ENCODE assay signal across 2 cellular contexts in the genomic region with DNA sequence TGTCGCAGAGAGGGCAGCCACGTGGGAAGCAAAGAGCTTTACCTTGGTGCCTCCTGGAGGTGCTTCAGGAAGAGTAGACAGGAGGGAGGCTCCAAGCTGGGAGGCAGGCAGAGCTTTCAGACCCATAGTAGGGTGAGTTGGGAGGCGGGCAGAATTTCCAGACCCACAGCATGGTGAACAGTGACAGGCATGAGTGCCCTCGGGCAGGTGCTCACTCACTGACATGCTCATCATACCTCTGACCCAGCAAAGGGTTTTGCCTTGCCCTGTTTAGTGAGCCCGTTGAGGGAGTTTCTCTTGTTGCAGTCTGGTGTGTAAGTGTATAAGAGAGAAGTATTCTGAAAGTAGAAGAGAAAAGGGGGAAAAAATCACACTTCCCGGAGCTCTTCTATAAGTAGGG.
TF ChIP-seq lines count a peak whose summit lies in the region.

No MANE protein-coding gene starts in this region.

TF ChIP-seq in GM23338, 12 proteins besides CTCF, POLR2A, EP300 and RAD21 (continued from another document):
- TF ChIP-seq EZH2phosphoT487 (IDR thresholded peaks at IDR 0.05; ENCODE audit: unreplicated experiment): no peak
- TF ChIP-seq EZH2 (IDR thresholded peaks at IDR 0.05; ENCODE audit: low read depth, unreplicated experiment): no peak
- no peak for TF ChIP-seq STAT1 (IDR thresholded peaks at IDR 0.05; ENCODE audit: unreplicated experiment)
- no peak for TF ChIP-seq POLR2AphosphoS5 (IDR thresholded peaks at IDR 0.05; ENCODE audit: low read depth)
- TF ChIP-seq, protein P1, sequence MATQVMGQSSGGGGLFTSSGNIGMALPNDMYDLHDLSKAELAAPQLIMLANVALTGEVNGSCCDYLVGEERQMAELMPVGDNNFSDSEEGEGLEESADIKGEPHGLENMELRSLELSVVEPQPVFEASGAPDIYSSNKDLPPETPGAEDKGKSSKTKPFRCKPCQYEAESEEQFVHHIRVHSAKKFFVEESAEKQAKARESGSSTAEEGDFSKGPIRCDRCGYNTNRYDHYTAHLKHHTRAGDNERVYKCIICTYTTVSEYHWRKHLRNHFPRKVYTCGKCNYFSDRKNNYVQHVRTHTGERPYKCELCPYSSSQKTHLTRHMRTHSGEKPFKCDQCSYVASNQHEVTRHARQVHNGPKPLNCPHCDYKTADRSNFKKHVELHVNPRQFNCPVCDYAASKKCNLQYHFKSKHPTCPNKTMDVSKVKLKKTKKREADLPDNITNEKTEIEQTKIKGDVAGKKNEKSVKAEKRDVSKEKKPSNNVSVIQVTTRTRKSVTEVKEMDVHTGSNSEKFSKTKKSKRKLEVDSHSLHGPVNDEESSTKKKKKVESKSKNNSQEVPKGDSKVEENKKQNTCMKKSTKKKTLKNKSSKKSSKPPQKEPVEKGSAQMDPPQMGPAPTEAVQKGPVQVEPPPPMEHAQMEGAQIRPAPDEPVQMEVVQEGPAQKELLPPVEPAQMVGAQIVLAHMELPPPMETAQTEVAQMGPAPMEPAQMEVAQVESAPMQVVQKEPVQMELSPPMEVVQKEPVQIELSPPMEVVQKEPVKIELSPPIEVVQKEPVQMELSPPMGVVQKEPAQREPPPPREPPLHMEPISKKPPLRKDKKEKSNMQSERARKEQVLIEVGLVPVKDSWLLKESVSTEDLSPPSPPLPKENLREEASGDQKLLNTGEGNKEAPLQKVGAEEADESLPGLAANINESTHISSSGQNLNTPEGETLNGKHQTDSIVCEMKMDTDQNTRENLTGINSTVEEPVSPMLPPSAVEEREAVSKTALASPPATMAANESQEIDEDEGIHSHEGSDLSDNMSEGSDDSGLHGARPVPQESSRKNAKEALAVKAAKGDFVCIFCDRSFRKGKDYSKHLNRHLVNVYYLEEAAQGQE (IDR thresholded peaks at IDR 0.05; ENCODE audit: unreplicated experiment): no peak
- no peak for TF ChIP-seq ZNF114 (CRISPR knock-in tag; IDR thresholded peaks at IDR 0.05)
- no peak for TF ChIP-seq ZNF331 (CRISPR knock-in tag; IDR thresholded peaks at IDR 0.05; ENCODE audit: low read depth)
- TF ChIP-seq, protein P2, sequence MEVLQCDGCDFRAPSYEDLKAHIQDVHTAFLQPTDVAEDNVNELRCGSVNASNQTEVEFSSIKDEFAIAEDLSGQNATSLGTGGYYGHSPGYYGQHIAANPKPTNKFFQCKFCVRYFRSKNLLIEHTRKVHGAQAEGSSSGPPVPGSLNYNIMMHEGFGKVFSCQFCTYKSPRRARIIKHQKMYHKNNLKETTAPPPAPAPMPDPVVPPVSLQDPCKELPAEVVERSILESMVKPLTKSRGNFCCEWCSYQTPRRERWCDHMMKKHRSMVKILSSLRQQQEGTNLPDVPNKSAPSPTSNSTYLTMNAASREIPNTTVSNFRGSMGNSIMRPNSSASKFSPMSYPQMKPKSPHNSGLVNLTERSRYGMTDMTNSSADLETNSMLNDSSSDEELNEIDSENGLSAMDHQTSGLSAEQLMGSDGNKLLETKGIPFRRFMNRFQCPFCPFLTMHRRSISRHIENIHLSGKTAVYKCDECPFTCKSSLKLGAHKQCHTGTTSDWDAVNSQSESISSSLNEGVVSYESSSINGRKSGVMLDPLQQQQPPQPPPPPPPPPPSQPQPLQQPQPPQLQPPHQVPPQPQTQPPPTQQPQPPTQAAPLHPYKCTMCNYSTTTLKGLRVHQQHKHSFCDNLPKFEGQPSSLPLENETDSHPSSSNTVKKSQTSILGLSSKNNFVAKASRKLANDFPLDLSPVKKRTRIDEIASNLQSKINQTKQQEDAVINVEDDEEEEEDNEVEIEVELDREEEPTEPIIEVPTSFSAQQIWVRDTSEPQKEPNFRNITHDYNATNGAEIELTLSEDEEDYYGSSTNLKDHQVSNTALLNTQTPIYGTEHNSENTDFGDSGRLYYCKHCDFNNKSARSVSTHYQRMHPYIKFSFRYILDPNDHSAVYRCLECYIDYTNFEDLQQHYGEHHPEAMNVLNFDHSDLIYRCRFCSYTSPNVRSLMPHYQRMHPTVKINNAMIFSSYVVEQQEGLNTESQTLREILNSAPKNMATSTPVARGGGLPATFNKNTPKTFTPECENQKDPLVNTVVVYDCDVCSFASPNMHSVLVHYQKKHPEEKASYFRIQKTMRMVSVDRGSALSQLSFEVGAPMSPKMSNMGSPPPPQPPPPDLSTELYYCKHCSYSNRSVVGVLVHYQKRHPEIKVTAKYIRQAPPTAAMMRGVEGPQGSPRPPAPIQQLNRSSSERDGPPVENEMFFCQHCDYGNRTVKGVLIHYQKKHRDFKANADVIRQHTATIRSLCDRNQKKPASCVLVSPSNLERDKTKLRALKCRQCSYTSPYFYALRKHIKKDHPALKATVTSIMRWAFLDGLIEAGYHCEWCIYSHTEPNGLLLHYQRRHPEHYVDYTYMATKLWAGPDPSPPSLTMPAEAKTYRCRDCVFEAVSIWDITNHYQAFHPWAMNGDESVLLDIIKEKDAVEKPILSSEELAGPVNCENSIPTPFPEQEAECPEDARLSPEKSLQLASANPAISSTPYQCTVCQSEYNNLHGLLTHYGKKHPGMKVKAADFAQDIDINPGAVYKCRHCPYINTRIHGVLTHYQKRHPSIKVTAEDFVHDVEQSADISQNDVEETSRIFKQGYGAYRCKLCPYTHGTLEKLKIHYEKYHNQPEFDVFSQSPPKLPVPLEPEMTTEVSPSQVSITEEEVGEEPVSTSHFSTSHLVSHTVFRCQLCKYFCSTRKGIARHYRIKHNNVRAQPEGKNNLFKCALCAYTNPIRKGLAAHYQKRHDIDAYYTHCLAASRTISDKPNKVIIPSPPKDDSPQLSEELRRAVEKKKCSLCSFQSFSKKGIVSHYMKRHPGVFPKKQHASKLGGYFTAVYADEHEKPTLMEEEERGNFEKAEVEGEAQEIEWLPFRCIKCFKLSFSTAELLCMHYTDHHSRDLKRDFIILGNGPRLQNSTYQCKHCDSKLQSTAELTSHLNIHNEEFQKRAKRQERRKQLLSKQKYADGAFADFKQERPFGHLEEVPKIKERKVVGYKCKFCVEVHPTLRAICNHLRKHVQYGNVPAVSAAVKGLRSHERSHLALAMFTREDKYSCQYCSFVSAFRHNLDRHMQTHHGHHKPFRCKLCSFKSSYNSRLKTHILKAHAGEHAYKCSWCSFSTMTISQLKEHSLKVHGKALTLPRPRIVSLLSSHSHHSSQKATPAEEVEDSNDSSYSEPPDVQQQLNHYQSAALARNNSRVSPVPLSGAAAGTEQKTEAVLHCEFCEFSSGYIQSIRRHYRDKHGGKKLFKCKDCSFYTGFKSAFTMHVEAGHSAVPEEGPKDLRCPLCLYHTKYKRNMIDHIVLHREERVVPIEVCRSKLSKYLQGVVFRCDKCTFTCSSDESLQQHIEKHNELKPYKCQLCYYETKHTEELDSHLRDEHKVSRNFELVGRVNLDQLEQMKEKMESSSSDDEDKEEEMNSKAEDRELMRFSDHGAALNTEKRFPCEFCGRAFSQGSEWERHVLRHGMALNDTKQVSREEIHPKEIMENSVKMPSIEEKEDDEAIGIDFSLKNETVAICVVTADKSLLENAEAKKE (CRISPR knock-in tag; IDR thresholded peaks at IDR 0.05): no peak
- TF ChIP-seq CREB1 (CRISPR knock-in tag; IDR thresholded peaks at IDR 0.05; ENCODE audit: low read depth): no peak

TF ChIP-seq in WTC11, 78 proteins besides CTCF, POLR2A, EP300 and RAD21 (continued from another document):
- TF ChIP-seq GTF2I (CRISPR knock-in tag; conservative IDR thresholded peaks at IDR 0.05) (no peak), FOXK1 (CRISPR knock-in tag; IDR thresholded peaks at IDR 0.05) (no peak), JAZF1 (CRISPR knock-in tag; IDR thresholded peaks at IDR 0.05) (no peak), NR1H2 (CRISPR knock-in tag; IDR thresholded peaks at IDR 0.05) (no peak), FOXJ3 (CRISPR knock-in tag; IDR thresholded peaks at IDR 0.05; ENCODE audit: borderline replicate concordance) (no peak), ZNF396 (CRISPR knock-in tag; IDR thresholded peaks at IDR 0.05; ENCODE audit: borderline replicate concordance) (no peak), ZNF416 (CRISPR knock-in tag; IDR thresholded peaks at IDR 0.05) (no peak), NR3C1 (CRISPR knock-in tag; conservative IDR thresholded peaks at IDR 0.05; ENCODE audit: low read depth) (no peak), ZNF263 (CRISPR knock-in tag; IDR thresholded peaks at IDR 0.05; ENCODE audit: low read depth) (no peak), ATF1 (CRISPR knock-in tag; IDR thresholded peaks at IDR 0.05) (no peak)
- TF ChIP-seq, protein P3, sequence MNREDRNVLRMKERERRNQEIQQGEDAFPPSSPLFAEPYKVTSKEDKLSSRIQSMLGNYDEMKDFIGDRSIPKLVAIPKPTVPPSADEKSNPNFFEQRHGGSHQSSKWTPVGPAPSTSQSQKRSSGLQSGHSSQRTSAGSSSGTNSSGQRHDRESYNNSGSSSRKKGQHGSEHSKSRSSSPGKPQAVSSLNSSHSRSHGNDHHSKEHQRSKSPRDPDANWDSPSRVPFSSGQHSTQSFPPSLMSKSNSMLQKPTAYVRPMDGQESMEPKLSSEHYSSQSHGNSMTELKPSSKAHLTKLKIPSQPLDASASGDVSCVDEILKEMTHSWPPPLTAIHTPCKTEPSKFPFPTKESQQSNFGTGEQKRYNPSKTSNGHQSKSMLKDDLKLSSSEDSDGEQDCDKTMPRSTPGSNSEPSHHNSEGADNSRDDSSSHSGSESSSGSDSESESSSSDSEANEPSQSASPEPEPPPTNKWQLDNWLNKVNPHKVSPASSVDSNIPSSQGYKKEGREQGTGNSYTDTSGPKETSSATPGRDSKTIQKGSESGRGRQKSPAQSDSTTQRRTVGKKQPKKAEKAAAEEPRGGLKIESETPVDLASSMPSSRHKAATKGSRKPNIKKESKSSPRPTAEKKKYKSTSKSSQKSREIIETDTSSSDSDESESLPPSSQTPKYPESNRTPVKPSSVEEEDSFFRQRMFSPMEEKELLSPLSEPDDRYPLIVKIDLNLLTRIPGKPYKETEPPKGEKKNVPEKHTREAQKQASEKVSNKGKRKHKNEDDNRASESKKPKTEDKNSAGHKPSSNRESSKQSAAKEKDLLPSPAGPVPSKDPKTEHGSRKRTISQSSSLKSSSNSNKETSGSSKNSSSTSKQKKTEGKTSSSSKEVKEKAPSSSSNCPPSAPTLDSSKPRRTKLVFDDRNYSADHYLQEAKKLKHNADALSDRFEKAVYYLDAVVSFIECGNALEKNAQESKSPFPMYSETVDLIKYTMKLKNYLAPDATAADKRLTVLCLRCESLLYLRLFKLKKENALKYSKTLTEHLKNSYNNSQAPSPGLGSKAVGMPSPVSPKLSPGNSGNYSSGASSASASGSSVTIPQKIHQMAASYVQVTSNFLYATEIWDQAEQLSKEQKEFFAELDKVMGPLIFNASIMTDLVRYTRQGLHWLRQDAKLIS (CRISPR knock-in tag; IDR thresholded peaks at IDR 0.05; ENCODE audit: borderline replicate concordance): no peak
- TF ChIP-seq, protein P4, sequence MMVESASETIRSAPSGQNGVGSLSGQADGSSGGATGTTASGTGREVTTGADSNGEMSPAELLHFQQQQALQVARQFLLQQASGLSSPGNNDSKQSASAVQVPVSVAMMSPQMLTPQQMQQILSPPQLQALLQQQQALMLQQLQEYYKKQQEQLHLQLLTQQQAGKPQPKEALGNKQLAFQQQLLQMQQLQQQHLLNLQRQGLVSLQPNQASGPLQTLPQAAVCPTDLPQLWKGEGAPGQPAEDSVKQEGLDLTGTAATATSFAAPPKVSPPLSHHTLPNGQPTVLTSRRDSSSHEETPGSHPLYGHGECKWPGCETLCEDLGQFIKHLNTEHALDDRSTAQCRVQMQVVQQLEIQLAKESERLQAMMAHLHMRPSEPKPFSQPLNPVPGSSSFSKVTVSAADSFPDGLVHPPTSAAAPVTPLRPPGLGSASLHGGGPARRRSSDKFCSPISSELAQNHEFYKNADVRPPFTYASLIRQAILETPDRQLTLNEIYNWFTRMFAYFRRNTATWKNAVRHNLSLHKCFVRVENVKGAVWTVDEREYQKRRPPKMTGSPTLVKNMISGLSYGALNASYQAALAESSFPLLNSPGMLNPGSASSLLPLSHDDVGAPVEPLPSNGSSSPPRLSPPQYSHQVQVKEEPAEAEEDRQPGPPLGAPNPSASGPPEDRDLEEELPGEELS (CRISPR knock-in tag; IDR thresholded peaks at IDR 0.05): no peak
- TF ChIP-seq, protein P5, sequence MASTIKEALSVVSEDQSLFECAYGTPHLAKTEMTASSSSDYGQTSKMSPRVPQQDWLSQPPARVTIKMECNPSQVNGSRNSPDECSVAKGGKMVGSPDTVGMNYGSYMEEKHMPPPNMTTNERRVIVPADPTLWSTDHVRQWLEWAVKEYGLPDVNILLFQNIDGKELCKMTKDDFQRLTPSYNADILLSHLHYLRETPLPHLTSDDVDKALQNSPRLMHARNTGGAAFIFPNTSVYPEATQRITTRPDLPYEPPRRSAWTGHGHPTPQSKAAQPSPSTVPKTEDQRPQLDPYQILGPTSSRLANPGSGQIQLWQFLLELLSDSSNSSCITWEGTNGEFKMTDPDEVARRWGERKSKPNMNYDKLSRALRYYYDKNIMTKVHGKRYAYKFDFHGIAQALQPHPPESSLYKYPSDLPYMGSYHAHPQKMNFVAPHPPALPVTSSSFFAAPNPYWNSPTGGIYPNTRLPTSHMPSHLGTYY (CRISPR knock-in tag; IDR thresholded peaks at IDR 0.05): no peak
